29 cellular contexts compared by ENCODE assay signal in the genomic region with DNA sequence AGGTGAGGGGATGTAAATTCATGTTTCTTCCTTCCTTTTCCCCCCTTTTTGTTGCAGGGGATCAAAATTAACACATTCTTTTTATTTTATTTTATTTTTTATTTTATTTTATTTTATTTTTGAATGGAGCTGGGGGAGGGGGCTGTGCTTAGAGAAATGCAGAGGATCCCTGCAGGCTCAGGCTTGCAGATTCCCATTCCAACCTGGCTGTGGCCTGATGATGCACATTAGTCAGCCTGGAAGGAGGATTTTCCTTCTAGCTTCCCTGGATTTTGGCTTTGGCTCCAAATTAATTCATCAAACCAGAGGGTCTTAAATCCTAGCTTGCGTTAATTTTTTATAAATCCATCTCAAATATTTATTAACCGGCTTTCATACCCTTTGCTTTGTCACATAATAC.
"Had no signal": no experiment of that assay in that cellular context is flagged by ENCODE, and none has a peak within 500 bp of the region (broad histone marks: within the 10 kb centered on the region; RNA-seq: fewer than 3 reads in every experiment).

No MANE protein-coding gene starts in this region.

- H3K27ac ChIP-seq: cardiac muscle cell, sigmoid colon, stomach, suprapubic skin, tibial nerve, uterus had no signal

- H3K27ac Mint-ChIP-seq: activated B cell treated with CpG ODN at 0.5 μM for 24 hours; activated CD4-positive, alpha-beta T cell treated with anti-CD3 and anti-CD28 coated beads for 36 hours; activated naive CD8-positive, alpha-beta T cell treated with anti-CD3 and anti-CD28 coated beads, Interleukin-2, amount 10 ng/mL, durations not matched to agents 7 days and 5 days; dendritic cell treated with granulocyte-macrophage colony-stimulating factor and Interleukin-4, amounts not matched to agents 40 ng/mL and 50 ng/mL, for 4 days; memory B cell; progenitor cell of endocrine pancreas; stimulated activated memory B cell treated with anti-CD40 and anti-IgM and Interleukin-4, amounts not matched to agents 10 μg/mL and 1 μg/mL and 100 μg/mL, for 72 hours had no signal

- DNase-seq: activated B cell treated with CpG ODN at 0.5 μM for 24 hours; activated CD4-positive, alpha-beta T cell treated with anti-CD3 and anti-CD28 coated beads for 36 hours; activated CD4-positive, alpha-beta T cell treated with anti-CD3 and anti-CD28 coated beads, Interleukin-2, amount 50 U/mL, for 4 hours; activated CD8-positive, alpha-beta memory T cell treated with anti-CD3 and anti-CD28 coated beads, Interleukin-2, amount 50 U/mL, for 48 hours; activated naive CD4-positive, alpha-beta T cell treated with Interleukin-2 at 50 U/mL for 16 hours; activated naive CD8-positive, alpha-beta T cell treated with anti-CD3 and anti-CD28 coated beads, Interleukin-2, amount 10 ng/mL, durations not matched to agents 7 days and 5 days; activated T-cell treated with anti-CD3 and anti-CD28 coated beads, Interleukin-2, amount 50 U/mL, for 4 hours; amygdala; effector CD4-positive, alpha-beta T cell; erythroblast; foreskin fibroblast; left cardiac atrium; mucosa of descending colon; retina; sigmoid colon; stimulated activated CD4-positive, alpha-beta T cell treated with anti-CD3 and anti-CD28 coated beads, Interleukin-15, amount 100 ng/mL, for 24 hours; stomach; T-helper 9 cell; uterus had no signal

- ATAC-seq: activated CD4-positive, alpha-beta T cell treated with anti-CD3 and anti-CD28 coated beads for 36 hours; activated T-cell treated with anti-CD3 and anti-CD28 coated beads, Interleukin-2, amount 50 U/mL, for 4 hours; left cardiac atrium; mucosa of descending colon; stimulated activated memory B cell treated with anti-CD40 and anti-IgM and Interleukin-4, amounts not matched to agents 10 μg/mL and 1 μg/mL and 100 μg/mL, for 72 hours had no signal

- H3K36me3 ChIP-seq: cardiac muscle cell, sigmoid colon, stomach, suprapubic skin, tibial nerve, uterus had no signal

- H3K27me3 ChIP-seq: cardiac muscle cell, sigmoid colon, stomach, tibial nerve, uterus had no signal

- FAIRE-seq: endometrium had no signal

- H3K4me3 Mint-ChIP-seq: activated B cell treated with CpG ODN at 0.5 μM for 24 hours; activated CD4-positive, alpha-beta T cell treated with anti-CD3 and anti-CD28 coated beads for 36 hours; activated naive CD8-positive, alpha-beta T cell treated with anti-CD3 and anti-CD28 coated beads, Interleukin-2, amount 10 ng/mL, durations not matched to agents 7 days and 5 days; activated T-cell treated with anti-CD3 and anti-CD28 coated beads, Interleukin-2, amount 50 U/mL, for 4 hours; dendritic cell treated with granulocyte-macrophage colony-stimulating factor and Interleukin-4, amounts not matched to agents 40 ng/mL and 50 ng/mL, for 4 days; memory B cell; neural crest cell; stimulated activated memory B cell treated with anti-CD40 and anti-IgM and Interleukin-4, amounts not matched to agents 10 μg/mL and 1 μg/mL and 100 μg/mL, for 72 hours had no signal

- H3K27me3 Mint-ChIP-seq: activated B cell treated with CpG ODN at 0.5 μM for 24 hours; activated naive CD8-positive, alpha-beta T cell treated with anti-CD3 and anti-CD28 coated beads, Interleukin-2, amount 10 ng/mL, durations not matched to agents 7 days and 5 days; dendritic cell treated with granulocyte-macrophage colony-stimulating factor and Interleukin-4, amounts not matched to agents 40 ng/mL and 50 ng/mL, for 4 days; progenitor cell of endocrine pancreas had no signal

- H3K9me3 Mint-ChIP-seq: activated naive CD8-positive, alpha-beta T cell treated with anti-CD3 and anti-CD28 coated beads, Interleukin-2, amount 10 ng/mL, durations not matched to agents 7 days and 5 days; activated T-cell treated with anti-CD3 and anti-CD28 coated beads, Interleukin-2, amount 50 U/mL, for 4 hours; dendritic cell treated with granulocyte-macrophage colony-stimulating factor and Interleukin-4, amounts not matched to agents 40 ng/mL and 50 ng/mL, for 4 days; memory B cell; neural crest cell; stimulated activated memory B cell treated with anti-CD40 and anti-IgM and Interleukin-4, amounts not matched to agents 10 μg/mL and 1 μg/mL and 100 μg/mL, for 72 hours had no signal

- H3K4me1 Mint-ChIP-seq: activated B cell treated with CpG ODN at 0.5 μM for 24 hours; activated CD4-positive, alpha-beta T cell treated with anti-CD3 and anti-CD28 coated beads for 36 hours; activated naive CD8-positive, alpha-beta T cell treated with anti-CD3 and anti-CD28 coated beads, Interleukin-2, amount 10 ng/mL, durations not matched to agents 7 days and 5 days; memory B cell; stimulated activated memory B cell treated with anti-CD40 and anti-IgM and Interleukin-4, amounts not matched to agents 10 μg/mL and 1 μg/mL and 100 μg/mL, for 72 hours had no signal

- H3K36me3 Mint-ChIP-seq: activated naive CD8-positive, alpha-beta T cell treated with anti-CD3 and anti-CD28 coated beads, Interleukin-2, amount 10 ng/mL, durations not matched to agents 7 days and 5 days; memory B cell; stimulated activated memory B cell treated with anti-CD40 and anti-IgM and Interleukin-4, amounts not matched to agents 10 μg/mL and 1 μg/mL and 100 μg/mL, for 72 hours had no signal

- H3K4me2 ChIP-seq: smooth muscle cell had no signal

- H3K4me1 ChIP-seq: stomach, suprapubic skin, tibial nerve, uterus had no signal

- H3K9me3 ChIP-seq: mucosa of descending colon, sigmoid colon, stomach, suprapubic skin, tibial nerve, uterus had no signal

- H3K4me3 ChIP-seq: cardiac muscle cell, mucosa of descending colon, sigmoid colon, smooth muscle cell, stomach, suprapubic skin, tibial nerve, uterus had no signal
